ENCODE assay signal across 32 cellular contexts in genomic region chr18:55840601-55841170, GRCh38.
DNase-seq lines count a peak whose midpoint lies in the region; ATAC-seq, FAIRE-seq and TF ChIP-seq lines count a peak whose summit lies in the region.
"Had no signal": no experiment of that assay in that cellular context is flagged by ENCODE, and none has a peak within 500 bp of the region (broad histone marks: within the 10 kb centered on the region; RNA-seq: fewer than 3 reads in every experiment).

No MANE protein-coding gene starts in this region.

- H3K4me1 Mint-ChIP-seq in stimulated activated memory B cell treated with anti-CD40 and anti-IgM and Interleukin-4, amounts not matched to agents 10 μg/mL and 1 μg/mL and 100 μg/mL, for 72 hours: peaks cover 6% of the 10 kb centered on the region
- no peaks in the 10 kb centered on the region for H3K4me1 Mint-ChIP-seq in CD8-positive, alpha-beta memory T cell
- peaks cover 9% of the 10 kb centered on the region for H3K4me1 Mint-ChIP-seq in type B pancreatic cell (ENCODE audit: unreplicated experiment)
- H3K4me1 Mint-ChIP-seq: CD14-positive monocyte; CD4-positive, alpha-beta memory T cell; CD4-positive, CD25-positive, alpha-beta regulatory T cell had no signal

- POLR2A ChIA-PET in CD8-positive, alpha-beta memory T cell (lab: Charles Lee): no interaction called here

- H3K36me3 Mint-ChIP-seq in stimulated activated memory B cell treated with anti-CD40 and anti-IgM and Interleukin-4, amounts not matched to agents 10 μg/mL and 1 μg/mL and 100 μg/mL, for 72 hours: no peaks in the 10 kb centered on the region
- H3K36me3 Mint-ChIP-seq in CD8-positive, alpha-beta memory T cell: no peaks in the 10 kb centered on the region
- peaks cover 5% of the 10 kb centered on the region for H3K36me3 Mint-ChIP-seq in type B pancreatic cell
- H3K36me3 Mint-ChIP-seq: CD14-positive monocyte; CD4-positive, alpha-beta memory T cell; CD4-positive, CD25-positive, alpha-beta regulatory T cell; CD8-positive, alpha-beta T cell had no signal

- ATAC-seq in Right ventricle myocardium inferior (no peak), left cardiac atrium (no peak)
- peak; percentile 31 for ATAC-seq in stimulated activated memory B cell treated with anti-CD40 and anti-IgM and Interleukin-4, amounts not matched to agents 10 μg/mL and 1 μg/mL and 100 μg/mL, for 72 hours
- ATAC-seq: A549; CD8-positive, alpha-beta T cell had no signal

- peaks cover 11% of the 10 kb centered on the region for H3K9me3 Mint-ChIP-seq in stimulated activated memory B cell treated with anti-CD40 and anti-IgM and Interleukin-4, amounts not matched to agents 10 μg/mL and 1 μg/mL and 100 μg/mL, for 72 hours
- peaks cover 4 to 25% (median 7%) of the 10 kb centered on the region in 5 donors for H3K9me3 Mint-ChIP-seq in CD8-positive, alpha-beta memory T cell
- peaks cover 12% of the 10 kb centered on the region for H3K9me3 Mint-ChIP-seq in type B pancreatic cell

- H3K4me1 ChIP-seq in kidney (ENCODE audit: control insufficient read depth in 1 of 2, insufficient read depth in 1 of 2, low read depth in 1 of 2, low read length in 2 of 2): no peaks in the 10 kb centered on the region
- no peaks in the 10 kb centered on the region for H3K4me1 ChIP-seq in CD8-positive, alpha-beta memory T cell (ENCODE audit: insufficient read depth, low read length)
- H3K4me1 ChIP-seq: A549, BE2C, BLaER1, Caco-2 had no signal

- H3K27ac Mint-ChIP-seq in stimulated activated memory B cell treated with anti-CD40 and anti-IgM and Interleukin-4, amounts not matched to agents 10 μg/mL and 1 μg/mL and 100 μg/mL, for 72 hours: no peak overlapping the region
- no peak overlapping the region for H3K27ac Mint-ChIP-seq in CD8-positive, alpha-beta memory T cell
- no peak overlapping the region for H3K27ac Mint-ChIP-seq in type B pancreatic cell
- H3K27ac Mint-ChIP-seq: B cell; CD14-positive monocyte; CD4-positive, alpha-beta memory T cell; CD4-positive, alpha-beta T cell; CD4-positive, CD25-positive, alpha-beta regulatory T cell; CD8-positive, alpha-beta T cell had no signal

- H3K9ac ChIP-seq in kidney (ENCODE audit: low read length in 2 of 2): no peak overlapping the region
- H3K9ac ChIP-seq: BLaER1; BLaER1 treated with 17β-estradiol and CSF1 and Interleukin-3, amounts not matched to agents 10 nM and 100 nM had no signal

- intact Hi-C loops in Right ventricle myocardium inferior (cut with DNase I) (no loop called here), left cardiac atrium (cut with DNase I) (no loop called here), kidney (cut with DNase I) (no loop called here)

- H3K4me3 ChIP-seq in kidney (ENCODE audit: low read length in 2 of 2): no peak overlapping the region
- no peak overlapping the region for H3K4me3 ChIP-seq in CD8-positive, alpha-beta memory T cell (ENCODE audit: low read length)
- H3K4me3 ChIP-seq: A549; BLaER1; BLaER1 treated with 17β-estradiol and CSF1 and Interleukin-3, amounts not matched to agents 10 nM and 100 nM had no signal

- H3K27me3 Mint-ChIP-seq in stimulated activated memory B cell treated with anti-CD40 and anti-IgM and Interleukin-4, amounts not matched to agents 10 μg/mL and 1 μg/mL and 100 μg/mL, for 72 hours: no peaks in the 10 kb centered on the region
- no peaks in the 10 kb centered on the region for H3K27me3 Mint-ChIP-seq in CD8-positive, alpha-beta memory T cell
- no peaks in the 10 kb centered on the region for H3K27me3 Mint-ChIP-seq in type B pancreatic cell
- H3K27me3 Mint-ChIP-seq: B cell; CD4-positive, alpha-beta memory T cell; CD4-positive, alpha-beta T cell; CD4-positive, CD25-positive, alpha-beta regulatory T cell had no signal

- no peak overlapping the region for H3K4me3 Mint-ChIP-seq in stimulated activated memory B cell treated with anti-CD40 and anti-IgM and Interleukin-4, amounts not matched to agents 10 μg/mL and 1 μg/mL and 100 μg/mL, for 72 hours
- no peak overlapping the region for H3K4me3 Mint-ChIP-seq in CD8-positive, alpha-beta memory T cell
- H3K4me3 Mint-ChIP-seq in type B pancreatic cell: no peak overlapping the region
- H3K4me3 Mint-ChIP-seq: B cell; CD4-positive, alpha-beta memory T cell; CD4-positive, alpha-beta T cell; CD4-positive, CD25-positive, alpha-beta regulatory T cell; CD8-positive, alpha-beta T cell had no signal

- H3K9me3 ChIP-seq in kidney (ENCODE audit: control insufficient read depth in 1 of 2, low read length in 2 of 2): no peaks in the 10 kb centered on the region
- H3K9me3 ChIP-seq in CD8-positive, alpha-beta memory T cell (ENCODE audit: low read length): no peaks in the 10 kb centered on the region
- H3K9me3 ChIP-seq: BE2C, Caco-2 had no signal

- H3K27ac ChIP-seq in kidney (ENCODE audit: low read depth in 2 of 2, low read length in 2 of 2): no peak overlapping the region
- H3K27ac ChIP-seq in CD8-positive, alpha-beta memory T cell (ENCODE audit: low read depth, low read length): no peak overlapping the region
- H3K27ac ChIP-seq: 22Rv1; A549; BLaER1; BLaER1 treated with 17β-estradiol and CSF1 and Interleukin-3, amounts not matched to agents 10 nM and 100 nM; C4-2B had no signal

- no peaks in the 10 kb centered on the region for H3K36me3 ChIP-seq in kidney (ENCODE audit: control insufficient read depth in 1 of 2, insufficient read depth in 2 of 2, low read length in 2 of 2)
- H3K36me3 ChIP-seq in CD8-positive, alpha-beta memory T cell (ENCODE audit: insufficient read depth, low read length): no peaks in the 10 kb centered on the region
- H3K36me3 ChIP-seq: BE2C; BLaER1; BLaER1 treated with 17β-estradiol and CSF1 and Interleukin-3, amounts not matched to agents 10 nM and 100 nM had no signal

- no peak for FAIRE-seq in kidney (lab: Jason Lieb, UNC)
- FAIRE-seq: A204.1, A549 had no signal

- DNase-seq in Right ventricle myocardium inferior (ENCODE audit: missing footprints) (peak; percentile 57), left cardiac atrium (no peak), kidney (peak; percentile 63), type B pancreatic cell (ENCODE audit: extremely low spot score, unreplicated experiment) (no peak)
- no peak for DNase-seq in CD8-positive, alpha-beta memory T cell
- DNase-seq: 8988T; ACHN; AML-193; BE2C; C1 segment of cervical spinal cord; Caco-2; Calu3; CD4-positive, alpha-beta memory T cell; CD4-positive, alpha-beta T cell; CD4-positive, CD25-positive, alpha-beta regulatory T cell; COR-L47; DMS 273 treated with DMSO at 0.1 percent for 48 hours; DMS153; DMS53; DMS79; DMS79 treated with DMSO at 0.1 percent for 48 hours; DND-41 had no signal

- CTCF ChIA-PET in CD8-positive, alpha-beta memory T cell (lab: Charles Lee): no interaction called here

- TF ChIP-seq CTCF in kidney (IDR thresholded peaks at IDR 0.05; ENCODE audit: borderline replicate concordance, extremely low read depth, insufficient read depth) (no peak), type B pancreatic cell (conservative IDR thresholded peaks at IDR 0.05) (no peak)

- H3K27me3 ChIP-seq in CD8-positive, alpha-beta memory T cell (ENCODE audit: insufficient read depth, low read length, poor library complexity, severe bottlenecking): no peaks in the 10 kb centered on the region
- H3K27me3 ChIP-seq: BE2C; BLaER1; BLaER1 treated with 17β-estradiol and CSF1 and Interleukin-3, amounts not matched to agents 10 nM and 100 nM had no signal

Comparison
In these comparisons a context has a peak if more than half of its experiments do, and no peak if none do; other contexts are left out.
1. DNase-seq: peak in Right ventricle myocardium inferior (single experiment) and kidney (single experiment); none in left cardiac atrium (single experiment), CD8-positive, alpha-beta memory T cell (0 of 5) and type B pancreatic cell (single experiment).